Comparison of ENCODE assay signal across 26 cellular contexts in the genomic region with DNA sequence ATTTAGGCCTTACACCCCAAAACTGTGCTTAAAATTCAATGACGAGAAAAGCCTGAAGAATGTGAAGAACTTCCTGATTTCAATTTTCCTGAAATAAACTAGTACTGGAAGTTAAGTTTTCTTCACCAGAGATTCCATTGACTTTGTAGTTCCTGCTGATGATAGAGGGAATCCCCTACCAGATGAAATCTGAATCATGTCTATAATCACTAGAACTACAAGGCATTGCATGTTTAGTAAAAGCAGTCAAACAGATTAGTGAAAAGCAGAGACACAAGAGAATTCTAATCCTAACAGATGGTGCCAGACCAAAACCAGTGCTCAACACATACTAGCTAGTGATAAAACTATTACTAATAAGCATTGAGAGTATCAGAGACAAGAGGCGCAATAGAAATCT.
A peak's percentile ranks its signal among the peaks of the same experiment; 100 is the strongest.
DNase-seq lines count a peak whose midpoint lies in the region; ATAC-seq and TF ChIP-seq lines count a peak whose summit lies in the region.
"Had no signal": no experiment of that assay in that cellular context is flagged by ENCODE, and none has a peak within 500 bp of the region (broad histone marks: within the 10 kb centered on the region; RNA-seq: fewer than 3 reads in every experiment).

No MANE protein-coding gene starts in this region.

- no peak overlapping the region for H3K9ac ChIP-seq in mammary epithelial cell (ENCODE audit: insufficient read depth, low read length)

- H3K36me3 ChIP-seq in mammary epithelial cell (ENCODE audit: insufficient read depth, low read length), result no peaks in the 10 kb centered on the region
- H3K36me3 ChIP-seq: colonic mucosa, pancreas, right lobe of liver had no signal

- peak overlapping the region; percentile 52 for H3K4me3 Mint-ChIP-seq in MCF 10A (ENCODE audit: unreplicated experiment)
- H3K4me3 Mint-ChIP-seq: activated naive CD8-positive, alpha-beta T cell treated with anti-CD3 and anti-CD28 coated beads, Interleukin-2, amount 10 ng/mL, durations not matched to agents 7 days and 5 days; activated T-helper 1 cell treated with anti-CD3 and anti-CD28 coated beads, Interleukin-12 subunit alpha, Interleukin-12 subunit beta, Interleukin-2, Interleukin-4 antibody, amounts not matched to agents 30 ng/mL and 10 ng/mL and 1 ng/mL, durations not matched to agents 14 hours and 24 hours and 36 hours; natural killer cell had no signal

- H3K36me3 Mint-ChIP-seq in MCF 10A (ENCODE audit: insufficient read depth, unreplicated experiment), result peaks cover 8% of the 10 kb centered on the region
- H3K36me3 Mint-ChIP-seq: activated naive CD8-positive, alpha-beta T cell treated with anti-CD3 and anti-CD28 coated beads, Interleukin-2, amount 10 ng/mL, durations not matched to agents 7 days and 5 days; natural killer cell had no signal

- H3K9me3 Mint-ChIP-seq in MCF 10A (ENCODE audit: unreplicated experiment), result no peaks in the 10 kb centered on the region
- H3K9me3 Mint-ChIP-seq: activated naive CD8-positive, alpha-beta T cell treated with anti-CD3 and anti-CD28 coated beads, Interleukin-2, amount 10 ng/mL, durations not matched to agents 7 days and 5 days; activated T-helper 1 cell treated with anti-CD3 and anti-CD28 coated beads, Interleukin-12 subunit alpha, Interleukin-12 subunit beta, Interleukin-2, Interleukin-4 antibody, amounts not matched to agents 30 ng/mL and 10 ng/mL and 1 ng/mL, durations not matched to agents 14 hours and 24 hours and 36 hours; natural killer cell had no signal

- dilution Hi-C loops in mammary epithelial cell (cut with HindIII; ENCODE audit: low sequenced_read_pairs), result no loop called here

- no peaks in the 10 kb centered on the region for H4K20me1 ChIP-seq in mammary epithelial cell (ENCODE audit: insufficient read depth, low read length)

- H3K4me1 Mint-ChIP-seq in MCF 10A (ENCODE audit: insufficient read depth, unreplicated experiment), result peaks cover 36% of the 10 kb centered on the region

- H3K27ac Mint-ChIP-seq in MCF 10A (ENCODE audit: low read depth, unreplicated experiment), result peak overlapping the region; percentile 98
- H3K27ac Mint-ChIP-seq: activated naive CD8-positive, alpha-beta T cell treated with anti-CD3 and anti-CD28 coated beads, Interleukin-2, amount 10 ng/mL, durations not matched to agents 7 days and 5 days; natural killer cell had no signal

- 94% methylated on average over 2 of the region's 2 CpGs for WGBS in mammary epithelial cell (ENCODE audit: low coverage, missing lambda C conversion rate)

- in situ Hi-C loops in mammary epithelial cell (cut with MboI; ENCODE audit: low sequenced_read_pairs in 2 of 2), result no loop called here

- no peaks in the 10 kb centered on the region for H3K9me3 ChIP-seq in mammary epithelial cell (replicated peaks; ENCODE audit: insufficient read depth, low read length)
- H3K9me3 ChIP-seq: body of pancreas, colonic mucosa, pancreas, right lobe of liver, testis had no signal

- CTCF ChIA-PET in MCF 10A (lab: Yijun Ruan, JAX) (no interaction called here), mammary epithelial cell (lab: Charles Lee; ENCODE audit: low non-redundant PET) (interaction anchor here (0.7 kb wide), 1 partner anchor 47 kb away, joined by 6 read pairs; no protein-coding TSS in a partner anchor)

- H3K4me1 ChIP-seq in mammary epithelial cell (ENCODE audit: insufficient read depth, low read length), result peaks cover 46% of the 10 kb centered on the region
- H3K4me1 ChIP-seq: colonic mucosa had no signal

- no peak for ATAC-seq in HG02885 (IDR thresholded peaks at IDR 0.05; ENCODE audit: poor library complexity, unreplicated experiment)
- no peak for ATAC-seq in stimulated activated naive CD8-positive, alpha-beta T cell treated with anti-CD3 and anti-CD28 coated beads, Interleukin-15, Interleukin-2, amounts not matched to agents 100 U/mL and 50 U/mL, for 24 hours
- ATAC-seq: body of pancreas, natural killer cell, pancreas, right lobe of liver, Right ventricle myocardium inferior had no signal

- H3K79me2 ChIP-seq in mammary epithelial cell (ENCODE audit: insufficient read depth, low read length), result peaks cover 47% of the 10 kb centered on the region

- no peak overlapping the region for H2AFZ ChIP-seq in mammary epithelial cell (ENCODE audit: low read depth, low read length)

- no peak overlapping the region for H3K4me3 ChIP-seq in mammary epithelial cell (replicated peaks in 1 of 3; ENCODE audit: insufficient read depth in 1 of 3, low read depth in 2 of 3, low read length in 3 of 3)
- H3K4me3 ChIP-seq: body of pancreas, colonic mucosa, pancreas, right lobe of liver, testis had no signal

- DNase-seq in MCF 10A (ENCODE audit: unreplicated experiment) (no peak), mammary epithelial cell (no peak), amniotic epithelial cell (ENCODE audit: low read depth) (peak; percentile 21), lung microvascular endothelial cell (ENCODE audit: low read depth in 2 of 2) (peak; percentile 45 to 61), GM03348 (ENCODE audit: low spot score) (no peak), DMS153 treated with DMSO at 0.1 percent for 48 hours (lab: John Stamatoyannopoulos, UW; ENCODE audit: unreplicated experiment) (no peak)
- no peak for DNase-seq in stimulated activated naive CD8-positive, alpha-beta T cell treated with anti-CD3 and anti-CD28 coated beads, Interleukin-15, Interleukin-2, amounts not matched to agents 100 U/mL and 50 U/mL, for 24 hours
- DNase-seq: activated CD4-positive, alpha-beta T cell treated with anti-CD3 and anti-CD28 coated beads for 1 hour; activated naive CD8-positive, alpha-beta T cell treated with anti-CD3 and anti-CD28 coated beads, Interleukin-2, amount 10 ng/mL, durations not matched to agents 7 days and 5 days; body of pancreas; colonic mucosa; DMS79; foreskin fibroblast; H7; hippocampal formation; mesendoderm; natural killer cell; NCI-H1092; NCI-H2029; pancreas; right lobe of liver; SW 1271; testis had no signal

- BruUV-seq in MCF 10A (replicated peaks; lab: Mats Ljungman, UMichigan) (no TSS peak), mammary epithelial cell (replicated peaks; lab: Mats Ljungman, UMichigan) (no TSS peak)

- H3K27ac ChIP-seq in mammary epithelial cell (ENCODE audit: insufficient read depth, low read depth, low read length), result no peak overlapping the region
- H3K27ac ChIP-seq: body of pancreas, colonic mucosa, pancreas, right lobe of liver, testis had no signal

- TF ChIP-seq CTCF in MCF 10A (IDR thresholded peaks at IDR 0.05; ENCODE audit: unreplicated experiment) (no peak), mammary epithelial cell (conservative IDR thresholded peaks at IDR 0.05 in 1 of 2, IDR thresholded peaks at IDR 0.05 in 1 of 2; ENCODE audit: extremely low read depth in 1 of 2, insufficient read depth in 1 of 2, low read depth in 1 of 2, low read length in 2 of 2) (no peak)

- intact Hi-C loops in MCF 10A (cut with micrococcal nuclease) (no loop called here), mammary epithelial cell (cut with micrococcal nuclease) (no loop called here)

- H3K27me3 ChIP-seq in mammary epithelial cell (ENCODE audit: insufficient read depth, low read length), result no peaks in the 10 kb centered on the region
- H3K27me3 ChIP-seq: body of pancreas, colonic mucosa, pancreas, right lobe of liver, testis had no signal

- H3K4me2 ChIP-seq in mammary epithelial cell (ENCODE audit: insufficient read depth, low read depth, low read length), result no peak overlapping the region

- no peaks in the 10 kb centered on the region for H3K27me3 Mint-ChIP-seq in MCF 10A (ENCODE audit: insufficient read depth, unreplicated experiment)

- POLR2A ChIA-PET in MCF 10A (lab: Yijun Ruan, JAX), result interaction anchor here (0.5 to 12.4 kb wide), 4 partner anchors 19 to 171 kb away, joined by 3 to 437 read pairs (median 114); no protein-coding TSS in a partner anchor

Comparison
In these comparisons a context has a peak if more than half of its experiments do, and no peak if none do; other contexts are left out.
1. DNase-seq: peak in amniotic epithelial cell (single experiment) and lung microvascular endothelial cell (2 of 2); none in MCF 10A (single experiment), mammary epithelial cell (single experiment), GM03348 (single experiment), DMS153 treated with DMSO at 0.1 percent for 48 hours (single experiment) and stimulated activated naive CD8-positive, alpha-beta T cell treated with anti-CD3 and anti-CD28 coated beads, Interleukin-15, Interleukin-2, amounts not matched to agents 100 U/mL and 50 U/mL, for 24 hours (single experiment).